13 cellular contexts compared by ENCODE assay signal in genomic region chr7:460374-461117, GRCh38. TPM values are rescaled to one million over a fixed set of nuclear protein-coding genes. Genes with fewer than 3 reads are reported as not detected.
DNase-seq lines count a peak whose midpoint lies in the region; ATAC-seq, FAIRE-seq and TF ChIP-seq lines count a peak whose summit lies in the region.
"Had no signal": no experiment of that assay in that cellular context is flagged by ENCODE, and none has a peak within 500 bp of the region (broad histone marks: within the 10 kb centered on the region; RNA-seq: fewer than 3 reads in every experiment).

No MANE protein-coding gene starts in this region.

- H3K4me1 ChIP-seq in sigmoid colon: peaks cover 0 to 23% (median 15%) of the 10 kb centered on the region in 4 donors

- no peaks in the 10 kb centered on the region for H3K9me3 ChIP-seq in sigmoid colon
- H3K9me3 ChIP-seq: uterus had no signal

- WGBS in sigmoid colon, 2 donors: 59 to 62% methylated on average over 26 of the region's 26 CpGs

- TF ChIP-seq EP300 in sigmoid colon (IDR thresholded peaks at IDR 0.05): no peak

- H3K4me3 ChIP-seq in choroid plexus epithelial cell (ENCODE audit: low read depth, low read length): no peak overlapping the region
- peak overlapping the region in 2 of 4 donors; percentile 29 to 35 for H3K4me3 ChIP-seq in sigmoid colon
- H3K4me3 ChIP-seq: uterus had no signal

- DNase-seq in HK-2 (ENCODE audit: unreplicated experiment) (peak; percentile 28), choroid plexus epithelial cell (ENCODE audit: low read depth) (peak; percentile 36), kidney glomerular epithelial cell (lab: John Stamatoyannopoulos, UW) (peak; percentile 28), sigmoid colon (no peak), RCC 7860 (ENCODE audit: low spot score) (no peak), NCI-H2029 treated with DMSO at 0.1 percent for 48 hours (lab: John Stamatoyannopoulos, UW) (no peak)
- DNase-seq: activated CD4-positive, alpha-beta T cell treated with anti-CD3 and anti-CD28 coated beads for 4 hours; NCI-H1417; PC-3; uterus had no signal

- ATAC-seq in HG03571 (IDR thresholded peaks at IDR 0.05; ENCODE audit: unreplicated experiment): no peak
- no peak for ATAC-seq in HG03095 (IDR thresholded peaks at IDR 0.05; ENCODE audit: unreplicated experiment)
- ATAC-seq: activated naive CD4-positive, alpha-beta T cell treated with anti-CD3 and anti-CD28 coated beads, Interleukin-2, amount 50 U/mL, for 72 hours; PC-3 had no signal

- peaks cover 0 to 2% (median 0%) of the 10 kb centered on the region in 3 donors for H3K27me3 ChIP-seq in sigmoid colon
- H3K27me3 ChIP-seq: uterus had no signal

- FAIRE-seq in RCC 7860 (lab: Jason Lieb, UNC): no peak

- TF ChIP-seq CTCF in choroid plexus epithelial cell (conservative IDR thresholded peaks at IDR 0.05; ENCODE audit: low read depth, low read length) (no peak), sigmoid colon (IDR thresholded peaks at IDR 0.05) (no peak)

- intact Hi-C loops in sigmoid colon (cut with DNase I): no loop called here

- peak overlapping the region in 3 of 4 donors; percentile 1 to 52 (median 20) for H3K27ac ChIP-seq in sigmoid colon
- H3K27ac ChIP-seq: uterus had no signal

- TF ChIP-seq POLR2A in sigmoid colon (IDR thresholded peaks at IDR 0.05): no peak

- no peaks in the 10 kb centered on the region for H3K36me3 ChIP-seq in sigmoid colon
- H3K36me3 ChIP-seq: uterus had no signal

RNA-seq across cellular contexts. Expression of gene PDGFA, which starts 59.1 kb away (rescaled TPM):
- total RNA-seq in sigmoid colon: 10 to 100 TPM; 33.9 to 38.5 (median 36.9) TPM
- 10 to 100 TPM; 19.7 to 21.6 (median 20.0) TPM for polyA plus RNA-seq in sigmoid colon

Comparison
In these comparisons a context has a peak if more than half of its experiments do, and no peak if none do; other contexts are left out.
1. DNase-seq: peak in HK-2 (single experiment), choroid plexus epithelial cell (single experiment) and kidney glomerular epithelial cell (single experiment); none in sigmoid colon (single experiment), RCC 7860 (single experiment) and NCI-H2029 treated with DMSO at 0.1 percent for 48 hours (single experiment).